Comparison of ENCODE assay signal across 11 cellular contexts in genomic region chr14:105479438-105480164, GRCh38. TPM values are rescaled to one million over a fixed set of nuclear protein-coding genes. Genes with fewer than 3 reads are reported as not detected.
A peak's percentile ranks its signal among the peaks of the same experiment; 100 is the strongest.
DNase-seq lines count a peak whose midpoint lies in the region; ATAC-seq and TF ChIP-seq lines count a peak whose summit lies in the region.
"Had no signal": no experiment of that assay in that cellular context is flagged by ENCODE, and none has a peak within 500 bp of the region (broad histone marks: within the 10 kb centered on the region; RNA-seq: fewer than 3 reads in every experiment).

No MANE protein-coding gene starts in this region.

- no peak for DNase-seq in T-helper 2 cell treated with Interferon-gamma antibody and Interleukin-4, amounts not matched to agents 5 μg/mL and 100 μg/mL, for 36 hours (ENCODE audit: low spot score)
- DNase-seq in T-helper 2 cell = no peak
- peak; percentile 17 for DNase-seq in NCI-H2171 treated with DMSO at 0.1 percent for 48 hours (lab: John Stamatoyannopoulos, UW)
- peak; percentile 35 for DNase-seq in left cardiac atrium
- no peak for DNase-seq in spleen
- no peak for DNase-seq in upper lobe of right lung
- DNase-seq: stimulated activated CD4-positive, alpha-beta T cell treated with anti-CD3 and anti-CD28 coated beads, Interleukin-4, amount 100 ng/mL, for 24 hours had no signal

- peaks cover 0 to 21% (median 5%) of the 10 kb centered on the region in 6 donors for H3K36me3 ChIP-seq in spleen
- no peaks in the 10 kb centered on the region for H3K36me3 ChIP-seq in upper lobe of right lung

- TF ChIP-seq CTCF in spleen (IDR thresholded peaks at IDR 0.05 in 8 of 11, conservative IDR thresholded peaks at IDR 0.05 in 3 of 11) (no peak), upper lobe of right lung (IDR thresholded peaks at IDR 0.05) (no peak)

- ATAC-seq in left cardiac atrium (no peak), HG02884 (IDR thresholded peaks at IDR 0.05; ENCODE audit: unreplicated experiment) (no peak), upper lobe of right lung (no peak), GM18907 (IDR thresholded peaks at IDR 0.05; ENCODE audit: unreplicated experiment) (no peak)
- ATAC-seq: activated naive CD4-positive, alpha-beta T cell treated with anti-CD3 and anti-CD28 coated beads, Interleukin-2, amount 50 U/mL, for 72 hours had no signal

- no peak overlapping the region for H3K4me3 Mint-ChIP-seq in T-helper 2 cell treated with Interferon-gamma antibody and Interleukin-4, amounts not matched to agents 5 μg/mL and 100 μg/mL, for 36 hours
- H3K4me3 Mint-ChIP-seq: endodermal cell had no signal

- intact Hi-C loops in left cardiac atrium (cut with DNase I) (no loop called here), spleen (cut with DNase I; ENCODE audit: low total_unique reads) (no loop called here), upper lobe of right lung (cut with DNase I) (no loop called here)

- H3K4me1 Mint-ChIP-seq in T-helper 2 cell treated with Interferon-gamma antibody and Interleukin-4, amounts not matched to agents 5 μg/mL and 100 μg/mL, for 36 hours (ENCODE audit: low read depth) = peaks cover 22% of the 10 kb centered on the region

- H3K27ac ChIP-seq in spleen (peak overlapping the region in 6 of 8 donors; percentile 80 to 95 (median 90)), upper lobe of right lung (no peak overlapping the region)

- H3K36me3 Mint-ChIP-seq in T-helper 2 cell treated with Interferon-gamma antibody and Interleukin-4, amounts not matched to agents 5 μg/mL and 100 μg/mL, for 36 hours (ENCODE audit: low read depth) = no peaks in the 10 kb centered on the region

- WGBS in spleen, 5 donors = 46 to 67% (median 54%) methylated on average over 22 to 34 of the region's 34 CpGs

- no peaks in the 10 kb centered on the region for H3K9me3 Mint-ChIP-seq in T-helper 2 cell treated with Interferon-gamma antibody and Interleukin-4, amounts not matched to agents 5 μg/mL and 100 μg/mL, for 36 hours
- H3K9me3 Mint-ChIP-seq: activated naive CD4-positive, alpha-beta T cell treated with anti-CD3 and anti-CD28 coated beads, Interleukin-2, amount 50 U/mL, for 72 hours had no signal

- H3K27me3 Mint-ChIP-seq in T-helper 2 cell treated with Interferon-gamma antibody and Interleukin-4, amounts not matched to agents 5 μg/mL and 100 μg/mL, for 36 hours (ENCODE audit: low read depth) = peaks cover 35% of the 10 kb centered on the region

- peak overlapping the region; percentile 68 for H3K27ac Mint-ChIP-seq in T-helper 2 cell treated with Interferon-gamma antibody and Interleukin-4, amounts not matched to agents 5 μg/mL and 100 μg/mL, for 36 hours
- H3K27ac Mint-ChIP-seq: endodermal cell had no signal

- H3K4me3 ChIP-seq in spleen (no peak overlapping the region), upper lobe of right lung (no peak overlapping the region)

- H3K4me1 ChIP-seq in spleen (peaks cover 35 to 98% (median 90%) of the 10 kb centered on the region in 6 donors), upper lobe of right lung (peaks cover 52% of the 10 kb centered on the region)

- TF ChIP-seq POLR2A in spleen (IDR thresholded peaks at IDR 0.05) = no peak

- H3K27me3 ChIP-seq in spleen (replicated peaks in 1 of 7) = peaks cover 0 to 65% (median 35%) of the 10 kb centered on the region in 7 donors
- peaks cover 12% of the 10 kb centered on the region for H3K27me3 ChIP-seq in upper lobe of right lung

- H3K9me3 ChIP-seq in spleen (no peaks in the 10 kb centered on the region), upper lobe of right lung (no peaks in the 10 kb centered on the region)

RNA-seq across cellular contexts. Expression of gene CRIP2, which starts 5.0 kb away (rescaled TPM):
- total RNA-seq in left cardiac atrium (100 to 1,000 TPM; 783 to 843 TPM), spleen (100 to 1,000 TPM in 4 of 7 donors, 10 to 100 TPM in 3; 68.6 to 138 (median 100) TPM), upper lobe of right lung (191 TPM)
- 100 to 1,000 TPM in 2 of 3 donors, 10 to 100 TPM in 1; 97.7 to 181 (median 123) TPM for polyA plus RNA-seq in spleen

RNA-seq across cellular contexts. Expression of gene CRIP1, which starts 7.1 kb away (rescaled TPM):
- 100 to 1,000 TPM; 137 to 192 TPM for total RNA-seq in left cardiac atrium
- 10 to 100 TPM; 20.5 to 82.8 (median 62.8) TPM for total RNA-seq in spleen
- polyA plus RNA-seq in spleen = 100 to 1,000 TPM; 163 to 349 (median 192) TPM
- 96.2 TPM for total RNA-seq in upper lobe of right lung

RNA-seq across cellular contexts. Expression of gene TEDC1, which starts 11.4 kb away (rescaled TPM):
- total RNA-seq in left cardiac atrium = 1 to 10 TPM; 5.1 to 5.9 TPM
- 10 to 100 TPM in 4 of 7 donors, 1 to 10 TPM in 3; 5.3 to 17.7 (median 10.8) TPM for total RNA-seq in spleen
- 10 to 100 TPM; 18.4 to 31.5 (median 27.1) TPM for polyA plus RNA-seq in spleen
- 7.9 TPM for total RNA-seq in upper lobe of right lung

RNA-seq across cellular contexts. Expression of gene TMEM121, which starts 46.8 kb away (rescaled TPM):
- total RNA-seq in left cardiac atrium (1 to 10 TPM; 2.2 to 2.7 TPM), spleen (10 to 100 TPM in 1 of 7 donors, 1 to 10 TPM in 6; 3.4 to 10.4 (median 4.6) TPM), upper lobe of right lung (1.5 TPM)
- polyA plus RNA-seq in spleen = 1 to 10 TPM; 3.3 to 6.0 (median 3.6) TPM

RNA-seq across cellular contexts. Expression of gene MTA1, which starts 60.0 kb away (rescaled TPM):
- total RNA-seq in left cardiac atrium (100 to 1,000 TPM in 1 of 2 donors, 10 to 100 TPM in 1; 99.5 to 115 TPM), spleen (100 to 1,000 TPM in 3 of 7 donors, 10 to 100 TPM in 4; 63.7 to 128 (median 82.6) TPM), upper lobe of right lung (74.8 TPM)
- polyA plus RNA-seq in spleen = 10 to 100 TPM; 33.0 to 83.1 (median 52.6) TPM

Comparison
In these comparisons a context has a peak if more than half of its experiments do, and no peak if none do; other contexts are left out.
1. DNase-seq: peak in NCI-H2171 treated with DMSO at 0.1 percent for 48 hours (single experiment) and left cardiac atrium (single experiment); none in T-helper 2 cell treated with Interferon-gamma antibody and Interleukin-4, amounts not matched to agents 5 μg/mL and 100 μg/mL, for 36 hours (single experiment), T-helper 2 cell (0 of 5), spleen (single experiment) and upper lobe of right lung (single experiment).